Comparison of ENCODE assay signal across 1 cellular context in the genomic region with DNA sequence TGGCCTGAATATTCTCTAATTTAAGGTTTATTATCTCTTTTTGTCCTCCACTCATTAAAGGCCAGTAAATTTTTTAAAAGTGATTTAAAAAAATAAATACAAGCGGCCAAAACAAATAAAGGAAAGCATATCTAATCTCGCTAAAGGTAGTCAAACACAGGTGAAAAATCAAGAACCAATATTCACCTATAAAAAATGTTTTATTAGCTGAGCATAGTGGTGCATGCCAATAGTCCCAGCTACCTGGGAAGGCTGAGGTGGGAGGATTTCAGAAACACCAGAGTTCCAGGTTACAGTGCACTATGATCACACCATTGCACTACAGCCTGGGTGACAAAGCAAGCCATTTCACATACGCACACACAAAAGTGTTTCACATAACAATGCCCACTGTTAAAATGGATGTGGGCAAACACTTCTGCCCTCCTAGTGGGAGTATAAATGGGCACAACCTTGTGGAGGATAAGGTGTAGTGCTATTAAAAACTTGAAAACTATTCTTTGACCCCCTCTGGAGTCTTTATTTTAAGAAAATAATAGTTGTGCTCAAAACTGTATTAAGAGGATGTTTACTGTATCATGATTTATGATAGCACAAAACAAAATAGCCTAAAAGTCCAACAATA.
TF ChIP-seq lines count a peak whose summit lies in the region.

No MANE protein-coding gene starts in this region.

TF ChIP-seq in GM12878, 131 proteins besides CTCF, POLR2A, EP300 and RAD21 (continued from another document):
- TF ChIP-seq TARDBP (IDR thresholded peaks at IDR 0.05; ENCODE audit: borderline replicate concordance): no peak
- no peak for TF ChIP-seq RCOR1 (conservative IDR thresholded peaks at IDR 0.05; ENCODE audit: low read depth, low read length)
- no peak for TF ChIP-seq NBN (IDR thresholded peaks at IDR 0.05)
- no peak for TF ChIP-seq ZNF622 (IDR thresholded peaks at IDR 0.05)
- no peak for TF ChIP-seq SMC3 (IDR thresholded peaks at IDR 0.05; ENCODE audit: borderline replicate concordance, low read length)
- TF ChIP-seq MEF2A (IDR thresholded peaks at IDR 0.05; ENCODE audit: insufficient read depth, low read depth, low read length): no peak
- TF ChIP-seq DPF2 (IDR thresholded peaks at IDR 0.05): no peak
- TF ChIP-seq TCF7 (IDR thresholded peaks at IDR 0.05; ENCODE audit: borderline replicate concordance): no peak
